In genomic region chr12:124921200-124922008, GRCh38 we compare ENCODE assay signal across 1 cellular context.
A peak's percentile ranks its signal among the peaks of the same experiment; 100 is the strongest.
TF ChIP-seq lines count a peak whose summit lies in the region.

No MANE protein-coding gene starts in this region.

TF ChIP-seq in HepG2, 621 proteins besides CTCF, POLR2A, EP300 and RAD21 (continued from another document and continues in another):
- TF ChIP-seq ZBTB40 (IDR thresholded peaks at IDR 0.05) = no peak
- TF ChIP-seq ZBTB40 (CRISPR knock-in tag; IDR thresholded peaks at IDR 0.05) = no peak
- TF ChIP-seq ZBTB7B (CRISPR knock-in tag; IDR thresholded peaks at IDR 0.05) = peak; percentile 49; the same call in 1 of the 2 replicates
- peak; percentile 20; the same call in 1 of the 2 replicates for TF ChIP-seq ZNF510 (CRISPR knock-in tag; IDR thresholded peaks at IDR 0.05; ENCODE audit: low read depth)
- peak; percentile 81; the same call in 1 of the 2 replicates for TF ChIP-seq SMAD3 (CRISPR knock-in tag; IDR thresholded peaks at IDR 0.05)
- peak in 1 of 2 experiments; percentile 69; a peak in 2 of 4 replicates for TF ChIP-seq KLF16 (CRISPR knock-in tag; IDR thresholded peaks at IDR 0.05)
- TF ChIP-seq MZF1 (CRISPR knock-in tag; IDR thresholded peaks at IDR 0.05; ENCODE audit: borderline replicate concordance) = no peak
- no peak for TF ChIP-seq IRF9 (CRISPR knock-in tag; IDR thresholded peaks at IDR 0.05; ENCODE audit: borderline replicate concordance)
- TF ChIP-seq NFATC3 (CRISPR knock-in tag; IDR thresholded peaks at IDR 0.05) = no peak
- peak; percentile 30; the same call in 1 of the 2 replicates for TF ChIP-seq ZNF205 (CRISPR knock-in tag; IDR thresholded peaks at IDR 0.05)
- peak; percentile 45; the same call in 1 of the 2 replicates for TF ChIP-seq CREM (IDR thresholded peaks at IDR 0.05)
- no peak for TF ChIP-seq CREM (CRISPR knock-in tag; IDR thresholded peaks at IDR 0.05)
- TF ChIP-seq KAT2B (IDR thresholded peaks at IDR 0.05; ENCODE audit: borderline replicate concordance, low read depth, low read length) = no peak
- no peak for TF ChIP-seq ZNF503 (CRISPR knock-in tag; IDR thresholded peaks at IDR 0.05)
- no peak for TF ChIP-seq PLRG1 (conservative IDR thresholded peaks at IDR 0.05)
- TF ChIP-seq ELF3 (CRISPR knock-in tag; IDR thresholded peaks at IDR 0.05) = peak; percentile 83; the same call in 1 of the 2 replicates
- TF ChIP-seq ZNF556 (CRISPR knock-in tag; IDR thresholded peaks at IDR 0.05; ENCODE audit: borderline replicate concordance) = 0 out of 2 replicates have a peak, but pooled peaks have one; percentile 57
- TF ChIP-seq IKZF5 (CRISPR knock-in tag; IDR thresholded peaks at IDR 0.05) = peak; percentile 66
- TF ChIP-seq ZSCAN31 (CRISPR knock-in tag; IDR thresholded peaks at IDR 0.05; ENCODE audit: low read depth) = peak; percentile 1; the same call in 1 of the 2 replicates
- no peak for TF ChIP-seq RNF2 (conservative IDR thresholded peaks at IDR 0.05; ENCODE audit: low read depth)
- peak; percentile 6; the same call in 1 of the 2 replicates for TF ChIP-seq ZNF788 (CRISPR knock-in tag; IDR thresholded peaks at IDR 0.05; ENCODE audit: borderline replicate concordance)
- no peak for TF ChIP-seq YY1 (IDR thresholded peaks at IDR 0.05; ENCODE audit: insufficient read depth, insufficient replicate concordance, low read depth, low read length)
- TF ChIP-seq TFE3 (CRISPR knock-in tag; IDR thresholded peaks at IDR 0.05) = peak; percentile 24; the same call in 1 of the 2 replicates
- peak; percentile 37; the same call in 1 of the 2 replicates for TF ChIP-seq KDM5A (IDR thresholded peaks at IDR 0.05; ENCODE audit: borderline replicate concordance, low read length)
- 0 out of 2 replicates have a peak, but pooled peaks have one; percentile 39 for TF ChIP-seq YEATS2 (CRISPR knock-in tag; IDR thresholded peaks at IDR 0.05; ENCODE audit: borderline replicate concordance)
- no peak; the same call in 1 of the 2 replicates for TF ChIP-seq KAT7 (CRISPR knock-in tag; IDR thresholded peaks at IDR 0.05; ENCODE audit: borderline replicate concordance)
- TF ChIP-seq KDM2A (CRISPR knock-in tag; IDR thresholded peaks at IDR 0.05; ENCODE audit: borderline replicate concordance, low read depth) = peak; percentile 47; the same call in 1 of the 2 replicates
- TF ChIP-seq ZNF580 (CRISPR knock-in tag; IDR thresholded peaks at IDR 0.05; ENCODE audit: borderline replicate concordance, low read depth) = peak; percentile 78; the same call in 1 of the 2 replicates
- peak; percentile 97 for TF ChIP-seq RBM22 (optimal IDR thresholded peaks at IDR 0.05; ENCODE audit: low read length)
- TF ChIP-seq CREB3 (CRISPR knock-in tag; IDR thresholded peaks at IDR 0.05) = no peak
- 0 out of 2 replicates have a peak, but pooled peaks have one; percentile 38 for TF ChIP-seq PITX1 (CRISPR knock-in tag; IDR thresholded peaks at IDR 0.05)
- TF ChIP-seq DPF2 (CRISPR knock-in tag; IDR thresholded peaks at IDR 0.05; ENCODE audit: borderline replicate concordance, low read depth) = no peak
- peak; percentile 76 for TF ChIP-seq ZNF687 (CRISPR knock-in tag; IDR thresholded peaks at IDR 0.05)
- no peak for TF ChIP-seq ZNF839 (CRISPR knock-in tag; IDR thresholded peaks at IDR 0.05; ENCODE audit: borderline replicate concordance)
- peak; percentile 54; the same call in 1 of the 2 replicates for TF ChIP-seq ZIK1 (CRISPR knock-in tag; IDR thresholded peaks at IDR 0.05; ENCODE audit: borderline replicate concordance, low read depth)
- peak; percentile 21; the same call in 1 of the 2 replicates for TF ChIP-seq ZNF362 (CRISPR knock-in tag; IDR thresholded peaks at IDR 0.05; ENCODE audit: borderline replicate concordance)
- no peak for TF ChIP-seq HOXD1 (CRISPR knock-in tag; IDR thresholded peaks at IDR 0.05)
